Comparison of ENCODE assay signal across 16 cellular contexts in genomic region chr1:231213831-231214573, GRCh38. TPM values are rescaled to one million over a fixed set of nuclear protein-coding genes. Genes with fewer than 3 reads are reported as not detected.
"Had no signal": no experiment of that assay in that cellular context is flagged by ENCODE, and none has a peak within 500 bp of the region (broad histone marks: within the 10 kb centered on the region; RNA-seq: fewer than 3 reads in every experiment).

No MANE protein-coding gene starts in this region.

- H3K4me1 ChIP-seq: uterus had no signal

- H3K9me3 Mint-ChIP-seq: naive thymus-derived CD8-positive, alpha-beta T cell had no signal

- H3K9me3 ChIP-seq: heart left ventricle, tibial artery, upper lobe of left lung, uterus had no signal

- ATAC-seq: esophagus mucosa; heart left ventricle; left colon; left ventricle myocardium superior; naive thymus-derived CD8-positive, alpha-beta T cell; sciatic nerve; stimulated activated naive CD8-positive, alpha-beta T cell treated with anti-CD3 and anti-CD28 coated beads, Interleukin-15, Interleukin-2, amounts not matched to agents 100 U/mL and 50 U/mL, for 24 hours had no signal

- H3K27me3 ChIP-seq: upper lobe of left lung, uterus had no signal

- H3K36me3 ChIP-seq: heart left ventricle, tibial artery, upper lobe of left lung, uterus had no signal

- H3K27me3 Mint-ChIP-seq: naive thymus-derived CD8-positive, alpha-beta T cell had no signal

- H3K4me3 ChIP-seq: coronary artery, heart left ventricle, tibial artery, upper lobe of left lung, uterus had no signal

- H3K27ac ChIP-seq: coronary artery, heart left ventricle, tibial artery, upper lobe of left lung, uterus had no signal

- DNase-seq: effector memory CD4-positive, alpha-beta T cell; heart left ventricle; hippocampal formation; left colon; left ventricle myocardium superior; naive thymus-derived CD8-positive, alpha-beta T cell; posterior cingulate gyrus; stimulated activated CD4-positive, alpha-beta T cell treated with anti-CD3 and anti-CD28 coated beads, Interleukin-2, amount 100 ng/mL, for 24 hours; stimulated activated CD4-positive, alpha-beta T cell treated with anti-CD3 and anti-CD28 coated beads, Interleukin-4, amount 100 ng/mL, for 4 hours; stimulated activated naive CD8-positive, alpha-beta T cell treated with anti-CD3 and anti-CD28 coated beads, Interleukin-15, Interleukin-2, amounts not matched to agents 100 U/mL and 50 U/mL, for 24 hours; tibial artery; upper lobe of left lung; uterus had no signal

- H3K36me3 Mint-ChIP-seq: naive thymus-derived CD8-positive, alpha-beta T cell had no signal

RNA-seq across cellular contexts. Expression of gene TRIM67, which starts 52.1 kb away (rescaled TPM):
- polyA plus RNA-seq: heart left ventricle; naive thymus-derived CD8-positive, alpha-beta T cell had no signal
